Comparison of ENCODE assay signal across 3 cellular contexts in the genomic region with DNA sequence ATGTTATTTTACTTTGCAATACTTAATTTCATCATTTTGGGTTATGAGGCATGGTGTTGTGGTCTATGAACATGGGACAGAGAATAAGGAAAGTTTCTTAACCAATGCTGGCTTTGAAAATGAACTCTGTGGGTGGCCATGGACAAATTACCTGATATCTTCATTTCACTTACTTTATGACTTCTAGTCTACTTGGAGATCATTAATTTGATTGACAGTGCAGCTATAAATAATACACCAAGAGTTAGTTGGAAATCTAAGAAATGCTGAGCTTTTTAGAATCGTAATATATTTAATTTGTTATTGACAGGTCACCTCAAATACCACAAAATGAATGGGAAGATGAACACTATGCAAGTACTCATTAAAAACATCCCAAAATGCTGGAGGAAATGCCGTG.
"Had no signal": no experiment of that assay in that cellular context is flagged by ENCODE, and none has a peak within 500 bp of the region (broad histone marks: within the 10 kb centered on the region; RNA-seq: fewer than 3 reads in every experiment).

No MANE protein-coding gene starts in this region.

- DNase-seq: GDM1, GF-D8 had no signal

- H3K4me3 ChIP-seq: GM12878 had no signal
